Comparison of ENCODE assay signal across 17 cellular contexts in the genomic region with DNA sequence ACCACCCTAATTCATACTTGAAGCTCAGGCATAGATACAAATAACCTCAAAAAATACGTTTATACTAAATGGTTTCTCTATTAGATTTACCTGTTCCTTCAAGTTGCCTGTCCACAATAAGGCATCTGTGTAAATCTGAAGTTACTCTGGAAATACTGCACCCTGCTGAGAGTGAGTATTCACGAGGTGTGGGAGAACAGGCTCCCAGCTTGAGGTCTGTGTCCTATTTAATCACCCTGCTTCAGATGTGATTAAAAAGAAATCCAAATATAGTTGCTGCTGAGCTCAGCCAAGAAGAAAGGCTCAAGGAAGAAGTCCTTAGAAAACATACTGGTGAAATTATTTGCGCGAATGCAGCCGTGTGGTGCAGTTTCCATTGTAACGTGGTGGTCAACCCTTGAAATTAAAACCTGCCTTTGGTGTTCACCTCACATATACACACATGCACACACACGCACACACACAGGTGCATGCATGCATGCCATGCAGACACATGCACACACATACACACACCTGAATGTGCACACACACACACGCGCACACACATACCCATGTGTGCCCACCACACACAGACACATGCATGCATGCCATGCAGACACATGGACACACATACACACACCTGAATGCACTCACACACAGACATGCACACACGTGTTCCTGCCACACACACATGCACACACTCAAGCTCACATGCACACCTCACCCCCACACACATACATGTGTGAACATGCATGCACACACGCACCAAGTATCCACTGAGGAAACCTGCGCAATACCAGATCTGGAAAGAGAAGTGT.
"Had no signal": no experiment of that assay in that cellular context is flagged by ENCODE, and none has a peak within 500 bp of the region (broad histone marks: within the 10 kb centered on the region; RNA-seq: fewer than 3 reads in every experiment).

No MANE protein-coding gene starts in this region.

- H3K4me3 ChIP-seq: breast epithelium, esophagus muscularis mucosa, thyroid gland had no signal

- H3K9me3 ChIP-seq: breast epithelium, esophagus muscularis mucosa, thyroid gland had no signal

- DNase-seq: activated CD4-positive, alpha-beta T cell treated with anti-CD3 and anti-CD28 coated beads, Interleukin-2, amount 10 ng/mL, durations not matched to agents 7 days and 5 days; activated gamma-delta T cell; effector CD8-positive, alpha-beta T cell; nephron progenitor cell; retina; stimulated activated CD4-positive, alpha-beta T cell treated with anti-CD3 and anti-CD28 coated beads, Interleukin-2, amount 100 ng/mL, for 24 hours; stimulated activated naive CD4-positive, alpha-beta T cell treated with Interleukin-2 at 50 U/mL for 16 hours; thyroid gland had no signal

- H3K27me3 Mint-ChIP-seq: activated naive CD4-positive, alpha-beta T cell treated with anti-CD3 and anti-CD28 coated beads, Interleukin-2, amount 50 U/mL, for 24 hours had no signal

- H3K9me3 Mint-ChIP-seq: activated CD4-positive, alpha-beta T cell treated with anti-CD3 and anti-CD28 coated beads, Interleukin-2, amount 10 ng/mL, durations not matched to agents 7 days and 5 days; activated naive CD4-positive, alpha-beta T cell treated with anti-CD3 and anti-CD28 coated beads, Interleukin-2, amount 50 U/mL, for 24 hours; dendritic cell treated with granulocyte-macrophage colony-stimulating factor and Interleukin-4, amounts not matched to agents 40 ng/mL and 50 ng/mL, for 4 days; nephron progenitor cell; T-helper 1 cell treated with Interleukin-12 subunit alpha and Interleukin-12 subunit beta and Interleukin-4 antibody, amounts not matched to agents 30 μg/mL and 1 μg/mL, for 36 hours had no signal

- H3K27ac ChIP-seq: breast epithelium, esophagus muscularis mucosa, thyroid gland had no signal

- ATAC-seq: activated CD4-positive, CD25-positive, alpha-beta regulatory T cell treated with anti-CD3 and anti-CD28 coated beads, Interleukin-2, amount 50 U/mL, for 24 hours had no signal

- H3K4me3 Mint-ChIP-seq: activated CD4-positive, alpha-beta T cell treated with anti-CD3 and anti-CD28 coated beads, Interleukin-2, amount 10 ng/mL, durations not matched to agents 7 days and 5 days; activated naive CD4-positive, alpha-beta T cell treated with anti-CD3 and anti-CD28 coated beads, Interleukin-2, amount 50 U/mL, for 24 hours; dendritic cell treated with granulocyte-macrophage colony-stimulating factor and Interleukin-4, amounts not matched to agents 40 ng/mL and 50 ng/mL, for 4 days; nephron progenitor cell; T-helper 1 cell treated with Interleukin-12 subunit alpha and Interleukin-12 subunit beta and Interleukin-4 antibody, amounts not matched to agents 30 μg/mL and 1 μg/mL, for 36 hours had no signal

- FAIRE-seq: astrocyte, endothelial cell of umbilical vein, urothelium cell line had no signal

- H3K27ac Mint-ChIP-seq: activated CD4-positive, alpha-beta T cell treated with anti-CD3 and anti-CD28 coated beads, Interleukin-2, amount 10 ng/mL, durations not matched to agents 7 days and 5 days; activated naive CD4-positive, alpha-beta T cell treated with anti-CD3 and anti-CD28 coated beads, Interleukin-2, amount 50 U/mL, for 24 hours; dendritic cell treated with granulocyte-macrophage colony-stimulating factor and Interleukin-4, amounts not matched to agents 40 ng/mL and 50 ng/mL, for 4 days; nephron progenitor cell; T-helper 1 cell treated with Interleukin-12 subunit alpha and Interleukin-12 subunit beta and Interleukin-4 antibody, amounts not matched to agents 30 μg/mL and 1 μg/mL, for 36 hours had no signal

- H3K4me1 Mint-ChIP-seq: nephron progenitor cell had no signal

- H3K36me3 Mint-ChIP-seq: activated naive CD4-positive, alpha-beta T cell treated with anti-CD3 and anti-CD28 coated beads, Interleukin-2, amount 50 U/mL, for 24 hours had no signal

- H3K4me1 ChIP-seq: breast epithelium, thyroid gland had no signal

- H3K36me3 ChIP-seq: breast epithelium, esophagus muscularis mucosa, thyroid gland had no signal

- H3K27me3 ChIP-seq: breast epithelium, esophagus muscularis mucosa, thyroid gland had no signal
